In genomic region chr5:98454904-98455303, GRCh38 we compare ENCODE assay signal across 11 cellular contexts.
A peak's percentile ranks its signal among the peaks of the same experiment; 100 is the strongest.
DNase-seq lines count a peak whose midpoint lies in the region; ATAC-seq and TF ChIP-seq lines count a peak whose summit lies in the region.
"Had no signal": no experiment of that assay in that cellular context is flagged by ENCODE, and none has a peak within 500 bp of the region (broad histone marks: within the 10 kb centered on the region; RNA-seq: fewer than 3 reads in every experiment).

No MANE protein-coding gene starts in this region.

- H3K9me3 Mint-ChIP-seq in osteocyte (ENCODE audit: unreplicated experiment) (peaks cover 4% of the 10 kb centered on the region), natural killer cell (peaks cover 4 to 6% of the 10 kb centered on the region in 2 donors)
- peaks cover 0 to 5% of the 10 kb centered on the region in 2 donors for H3K9me3 Mint-ChIP-seq in activated naive CD4-positive, alpha-beta T cell treated with anti-CD3 and anti-CD28 coated beads, Interleukin-2, amount 50 U/mL, for 72 hours
- H3K9me3 Mint-ChIP-seq: stimulated activated naive B cell treated with anti-CD40 and anti-IgM and Interleukin-4, amounts not matched to agents 10 μg/mL and 1 μg/mL and 100 μg/mL, for 72 hours; T-cell had no signal

- H3K4me3 Mint-ChIP-seq in osteocyte (ENCODE audit: unreplicated experiment) = peak overlapping the region; percentile 52
- H3K4me3 Mint-ChIP-seq in natural killer cell = no peak overlapping the region
- H3K4me3 Mint-ChIP-seq: stimulated activated naive B cell treated with anti-CD40 and anti-IgM and Interleukin-4, amounts not matched to agents 10 μg/mL and 1 μg/mL and 100 μg/mL, for 72 hours; T-cell had no signal

- H3K4me3 ChIP-seq in epithelial cell of proximal tubule (ENCODE audit: low read depth, low read length) (no peak overlapping the region), ovary (no peak overlapping the region)

- no peaks in the 10 kb centered on the region for H3K4me1 ChIP-seq in ovary (ENCODE audit: insufficient read depth)

- no peaks in the 10 kb centered on the region for H3K9me3 ChIP-seq in ovary

- no peaks in the 10 kb centered on the region for H3K36me3 ChIP-seq in ovary

- intact Hi-C loops in natural killer cell (cut with micrococcal nuclease) (no loop called here), ovary (cut with DNase I) (no loop called here)

- 56 to 66% (median 64%) methylated on average over 4 of the region's 4 CpGs for WGBS in ovary, 3 donors

- no peaks in the 10 kb centered on the region for H3K36me3 Mint-ChIP-seq in osteocyte (ENCODE audit: unreplicated experiment)
- no peaks in the 10 kb centered on the region for H3K36me3 Mint-ChIP-seq in activated naive CD4-positive, alpha-beta T cell treated with anti-CD3 and anti-CD28 coated beads, Interleukin-2, amount 50 U/mL, for 72 hours
- H3K36me3 Mint-ChIP-seq in natural killer cell = no peaks in the 10 kb centered on the region
- H3K36me3 Mint-ChIP-seq: stimulated activated naive B cell treated with anti-CD40 and anti-IgM and Interleukin-4, amounts not matched to agents 10 μg/mL and 1 μg/mL and 100 μg/mL, for 72 hours; T-cell had no signal

- TF ChIP-seq CTCF in epithelial cell of proximal tubule (conservative IDR thresholded peaks at IDR 0.05; ENCODE audit: low read depth, low read length) = peak; percentile 56
- peak; percentile 59 for TF ChIP-seq CTCF in osteocyte (IDR thresholded peaks at IDR 0.05)
- TF ChIP-seq CTCF in natural killer cell (IDR thresholded peaks at IDR 0.05) = no peak
- TF ChIP-seq CTCF in ovary (IDR thresholded peaks at IDR 0.05) = no peak

- no peaks in the 10 kb centered on the region for H3K27me3 ChIP-seq in ovary

- peaks cover 36% of the 10 kb centered on the region for H3K4me1 Mint-ChIP-seq in osteocyte (ENCODE audit: unreplicated experiment)
- no peaks in the 10 kb centered on the region for H3K4me1 Mint-ChIP-seq in natural killer cell
- H3K4me1 Mint-ChIP-seq: stimulated activated naive B cell treated with anti-CD40 and anti-IgM and Interleukin-4, amounts not matched to agents 10 μg/mL and 1 μg/mL and 100 μg/mL, for 72 hours; T-cell had no signal

- H3K27ac ChIP-seq in ovary = no peak overlapping the region

- no peak for ATAC-seq in activated naive CD4-positive, alpha-beta T cell treated with anti-CD3 and anti-CD28 coated beads, Interleukin-2, amount 50 U/mL, for 72 hours
- ATAC-seq in natural killer cell = no peak
- ATAC-seq: stimulated activated naive B cell treated with anti-CD40 and anti-IgM and Interleukin-4, amounts not matched to agents 10 μg/mL and 1 μg/mL and 100 μg/mL, for 72 hours; T-cell had no signal

- H3K27ac Mint-ChIP-seq in osteocyte (ENCODE audit: unreplicated experiment) = peak overlapping the region; percentile 93
- H3K27ac Mint-ChIP-seq in activated naive CD4-positive, alpha-beta T cell treated with anti-CD3 and anti-CD28 coated beads, Interleukin-2, amount 50 U/mL, for 72 hours = no peak overlapping the region
- no peak overlapping the region for H3K27ac Mint-ChIP-seq in natural killer cell
- H3K27ac Mint-ChIP-seq: stimulated activated naive B cell treated with anti-CD40 and anti-IgM and Interleukin-4, amounts not matched to agents 10 μg/mL and 1 μg/mL and 100 μg/mL, for 72 hours; T-cell had no signal

- TF ChIP-seq POLR2A in ovary (IDR thresholded peaks at IDR 0.05) = no peak

- H3K27me3 Mint-ChIP-seq in osteocyte (ENCODE audit: unreplicated experiment) (no peaks in the 10 kb centered on the region), natural killer cell (ENCODE audit: low read depth in 2 of 2) (no peaks in the 10 kb centered on the region)
- H3K27me3 Mint-ChIP-seq: stimulated activated naive B cell treated with anti-CD40 and anti-IgM and Interleukin-4, amounts not matched to agents 10 μg/mL and 1 μg/mL and 100 μg/mL, for 72 hours had no signal

- no peak for TF ChIP-seq EP300 in ovary (IDR thresholded peaks at IDR 0.05)

- peak; percentile 87 for DNase-seq in GM04503 (ENCODE audit: low read depth)
- DNase-seq in NOMO-1 treated with dmso at 0.1 percent for 144 hours (lab: John Stamatoyannopoulos, UW; ENCODE audit: unreplicated experiment) = peak; percentile 60
- peak; percentile 63 for DNase-seq in epithelial cell of proximal tubule (ENCODE audit: low read depth)
- DNase-seq in osteocyte (ENCODE audit: extremely low spot score, unreplicated experiment) = no peak
- DNase-seq in activated effector memory CD4-positive, alpha-beta T cell treated with anti-CD3 and anti-CD28 coated beads, Interleukin-2, amount 50 U/mL, for 16 hours = no peak
- no peak for DNase-seq in activated naive CD4-positive, alpha-beta T cell treated with anti-CD3 and anti-CD28 coated beads, Interleukin-2, amount 50 U/mL, for 72 hours (ENCODE audit: low spot score in 2 of 2)
- DNase-seq in natural killer cell = no peak
- DNase-seq in ovary = no peak
- DNase-seq: KBM-7; stimulated activated naive B cell treated with anti-CD40 and anti-IgM and Interleukin-4, amounts not matched to agents 10 μg/mL and 1 μg/mL and 100 μg/mL, for 72 hours; T-cell had no signal

Comparison
In these comparisons a context has a peak if more than half of its experiments do, and no peak if none do; other contexts are left out.
1. DNase-seq: peak in GM04503 (single experiment), NOMO-1 treated with dmso at 0.1 percent for 144 hours (single experiment) and epithelial cell of proximal tubule (single experiment); none in osteocyte (single experiment), activated effector memory CD4-positive, alpha-beta T cell treated with anti-CD3 and anti-CD28 coated beads, Interleukin-2, amount 50 U/mL, for 16 hours (single experiment), activated naive CD4-positive, alpha-beta T cell treated with anti-CD3 and anti-CD28 coated beads, Interleukin-2, amount 50 U/mL, for 72 hours (0 of 2), natural killer cell (single experiment) and ovary (0 of 5).
2. CTCF ChIP-seq: peak in epithelial cell of proximal tubule (single experiment) and osteocyte (single experiment); none in natural killer cell (single experiment) and ovary (0 of 3).